Comparison of ENCODE assay signal across 19 cellular contexts in genomic region chr15:76209948-76210347, GRCh38.
"Had no signal": no experiment of that assay in that cellular context is flagged by ENCODE, and none has a peak within 500 bp of the region (broad histone marks: within the 10 kb centered on the region; RNA-seq: fewer than 3 reads in every experiment).

No MANE protein-coding gene starts in this region.

- H3K9me3 ChIP-seq: colonic mucosa, esophagus squamous epithelium, lower lobe of right lung, right lobe of liver had no signal

- H3K27me3 Mint-ChIP-seq: activated CD4-positive, alpha-beta memory T cell treated with anti-CD3 and anti-CD28 coated beads, Interleukin-2, amount 10 ng/mL, durations not matched to agents 7 days and 5 days; type B pancreatic cell had no signal

- H3K4me3 ChIP-seq: colonic mucosa, esophagus squamous epithelium, lower lobe of right lung, right lobe of liver, SK-N-MC, smooth muscle cell had no signal

- H3K27me3 ChIP-seq: colonic mucosa, esophagus squamous epithelium, right lobe of liver had no signal

- H3K4me1 Mint-ChIP-seq: activated CD4-positive, alpha-beta memory T cell treated with anti-CD3 and anti-CD28 coated beads, Interleukin-2, amount 10 ng/mL, durations not matched to agents 7 days and 5 days had no signal

- ATAC-seq: lower lobe of right lung, right lobe of liver had no signal

- DNase-seq: activated CD4-positive, alpha-beta memory T cell treated with anti-CD3 and anti-CD28 coated beads, Interleukin-2, amount 10 ng/mL, durations not matched to agents 7 days and 5 days; activated CD4-positive, CD25-positive, alpha-beta regulatory T cell treated with anti-CD3 and anti-CD28 coated beads, Interleukin-2, amount 50 U/mL, for 72 hours; activated naive CD4-positive, alpha-beta T cell treated with anti-CD3 and anti-CD28 coated beads for 36 hours; amniotic stem cell; caudate nucleus; colonic mucosa; esophagus squamous epithelium; foreskin melanocyte; kidney glomerular epithelial cell; lower lobe of right lung; nephron progenitor cell; right lobe of liver; stimulated activated CD4-positive, alpha-beta T cell treated with anti-CD3 and anti-CD28 coated beads, Interleukin-4, amount 100 ng/mL, for 4 hours; stimulated activated CD8-positive, alpha-beta memory T cell treated with anti-CD3 and anti-CD28 coated beads, Interleukin-4, amount 100 ng/mL, for 48 hours; stimulated activated naive CD4-positive, alpha-beta T cell treated with Interleukin-2 at 50 U/mL for 16 hours had no signal

- H3K9me3 Mint-ChIP-seq: activated CD4-positive, alpha-beta memory T cell treated with anti-CD3 and anti-CD28 coated beads, Interleukin-2, amount 10 ng/mL, durations not matched to agents 7 days and 5 days; activated naive CD4-positive, alpha-beta T cell treated with anti-CD3 and anti-CD28 coated beads for 36 hours; activated T-helper 2 cell treated with anti-CD3 and anti-CD28 coated beads, Interferon-gamma antibody, Interleukin-2, Interleukin-4, amounts not matched to agents 10 μg/mL and 5 μg/mL and 100 μg/mL, durations not matched to agents 14 hours and 24 hours and 36 hours; nephron progenitor cell; type B pancreatic cell had no signal

- H3K4me1 ChIP-seq: colonic mucosa, lower lobe of right lung, right lobe of liver had no signal

- H3K4me3 Mint-ChIP-seq: activated CD4-positive, alpha-beta memory T cell treated with anti-CD3 and anti-CD28 coated beads, Interleukin-2, amount 10 ng/mL, durations not matched to agents 7 days and 5 days; activated naive CD4-positive, alpha-beta T cell treated with anti-CD3 and anti-CD28 coated beads for 36 hours; nephron progenitor cell; type B pancreatic cell had no signal

- H3K27ac ChIP-seq: colonic mucosa, esophagus squamous epithelium, lower lobe of right lung, right lobe of liver, SK-N-MC had no signal

- H3K27ac Mint-ChIP-seq: activated CD4-positive, alpha-beta memory T cell treated with anti-CD3 and anti-CD28 coated beads, Interleukin-2, amount 10 ng/mL, durations not matched to agents 7 days and 5 days; activated naive CD4-positive, alpha-beta T cell treated with anti-CD3 and anti-CD28 coated beads for 36 hours; activated T-helper 2 cell treated with anti-CD3 and anti-CD28 coated beads, Interferon-gamma antibody, Interleukin-2, Interleukin-4, amounts not matched to agents 10 μg/mL and 5 μg/mL and 100 μg/mL, durations not matched to agents 14 hours and 24 hours and 36 hours; type B pancreatic cell had no signal
